ENCODE assay signal across 17 cellular contexts in genomic region chr15:39502616-39503195, GRCh38.
"Had no signal": no experiment of that assay in that cellular context is flagged by ENCODE, and none has a peak within 500 bp of the region (broad histone marks: within the 10 kb centered on the region; RNA-seq: fewer than 3 reads in every experiment).

No MANE protein-coding gene starts in this region.

- H3K9me3 ChIP-seq: gastrocnemius medialis, lower lobe of right lung, thyroid gland, vagina had no signal

- H3K36me3 Mint-ChIP-seq: activated naive CD4-positive, alpha-beta T cell treated with anti-CD3 and anti-CD28 coated beads, Interleukin-2, amount 50 U/mL, for 24 hours; brain; natural killer cell had no signal

- H3K4me3 Mint-ChIP-seq: activated naive CD4-positive, alpha-beta T cell treated with anti-CD3 and anti-CD28 coated beads, Interleukin-2, amount 50 U/mL, for 24 hours; brain; natural killer cell; stimulated activated naive CD8-positive, alpha-beta T cell treated with anti-CD3 and anti-CD28 coated beads, Interleukin-15, Interleukin-2, amounts not matched to agents 100 ng/mL and 50 ng/mL, for 24 hours had no signal

- H3K27me3 Mint-ChIP-seq: stimulated activated naive CD8-positive, alpha-beta T cell treated with anti-CD3 and anti-CD28 coated beads, Interleukin-15, Interleukin-2, amounts not matched to agents 100 ng/mL and 50 ng/mL, for 24 hours had no signal

- H3K4me3 ChIP-seq: dorsolateral prefrontal cortex, gastrocnemius medialis, lower lobe of right lung, thyroid gland, vagina had no signal

- H3K4me1 ChIP-seq: gastrocnemius medialis, lower lobe of right lung, thyroid gland had no signal

- H3K4me1 Mint-ChIP-seq: activated naive CD4-positive, alpha-beta T cell treated with anti-CD3 and anti-CD28 coated beads, Interleukin-2, amount 50 U/mL, for 24 hours; brain had no signal

- H3K36me3 ChIP-seq: gastrocnemius medialis, lower lobe of right lung, thyroid gland, vagina had no signal

- ATAC-seq: esophagus mucosa, gastrocnemius medialis, lower lobe of right lung, natural killer cell had no signal

- H3K27me3 ChIP-seq: dorsolateral prefrontal cortex, gastrocnemius medialis, thyroid gland, vagina had no signal

- H3K27ac Mint-ChIP-seq: activated naive CD4-positive, alpha-beta T cell treated with anti-CD3 and anti-CD28 coated beads, Interleukin-2, amount 50 U/mL, for 24 hours; natural killer cell; stimulated activated naive CD8-positive, alpha-beta T cell treated with anti-CD3 and anti-CD28 coated beads, Interleukin-15, Interleukin-2, amounts not matched to agents 100 ng/mL and 50 ng/mL, for 24 hours had no signal

- H3K27ac ChIP-seq: dorsolateral prefrontal cortex, gastrocnemius medialis, lower lobe of right lung, thyroid gland, vagina had no signal

- H3K9me3 Mint-ChIP-seq: activated naive CD4-positive, alpha-beta T cell treated with anti-CD3 and anti-CD28 coated beads, Interleukin-2, amount 50 U/mL, for 24 hours; brain; natural killer cell; stimulated activated naive CD8-positive, alpha-beta T cell treated with anti-CD3 and anti-CD28 coated beads, Interleukin-15, Interleukin-2, amounts not matched to agents 100 ng/mL and 50 ng/mL, for 24 hours had no signal

- DNase-seq: activated CD4-positive, alpha-beta T cell treated with anti-CD3 and anti-CD28 coated beads, Interleukin-2, amount 50 U/mL, for 4 hours; activated CD4-positive, CD25-positive, alpha-beta regulatory T cell treated with anti-CD3 and anti-CD28 coated beads, Interleukin-2, amount 50 U/mL, for 72 hours; activated effector memory CD4-positive, alpha-beta T cell treated with Interleukin-2 at 50 U/mL for 16 hours; activated T-cell treated with anti-CD3 and anti-CD28 coated beads, Interleukin-2, amount 50 U/mL, for 1 hour; amniotic stem cell; dorsolateral prefrontal cortex; gastrocnemius medialis; kidney glomerular epithelial cell; lower lobe of right lung; natural killer cell; stimulated activated CD4-positive, alpha-beta T cell treated with anti-CD3 and anti-CD28 coated beads, Interleukin-4, amount 100 ng/mL, for 24 hours; thyroid gland had no signal
